In genomic region chr3:131357275-131357674, GRCh38 we compare ENCODE assay signal across 34 cellular contexts.
"Had no signal": no experiment of that assay in that cellular context is flagged by ENCODE, and none has a peak within 500 bp of the region (broad histone marks: within the 10 kb centered on the region; RNA-seq: fewer than 3 reads in every experiment).

No MANE protein-coding gene starts in this region.

- FAIRE-seq: astrocyte, bronchial epithelial cell had no signal

- H3K4me1 ChIP-seq: breast epithelium had no signal

- ATAC-seq: activated naive CD4-positive, alpha-beta T cell treated with anti-CD3 and anti-CD28 coated beads, Interleukin-2, amount 50 U/mL, for 72 hours; activated naive CD8-positive, alpha-beta T cell treated with anti-CD3 and anti-CD28 coated beads, Interleukin-2, amount 50 U/mL, for 24 hours; activated T-cell treated with anti-CD3 and anti-CD28 coated beads, Interleukin-2, amount 50 U/mL, for 4 hours; activated T-cell treated with anti-CD3 and anti-CD28 coated beads, Interleukin-2, amount 50 U/mL, for 72 hours; activated T-helper 17 cell treated with anti-CD3 and anti-CD28 coated beads, Interleukin-2, amount 50 U/mL, for 72 hours; body of pancreas had no signal

- H3K36me3 ChIP-seq: adrenal gland, ascending aorta, brain microvascular endothelial cell, breast epithelium, cardiac muscle cell had no signal

- H3K27ac ChIP-seq: adrenal gland, ascending aorta, body of pancreas, brain microvascular endothelial cell, breast epithelium, cardiac muscle cell had no signal

- H3K27me3 ChIP-seq: adrenal gland, ascending aorta, body of pancreas, brain microvascular endothelial cell, breast epithelium, cardiac muscle cell had no signal

- H3K4me3 ChIP-seq: adrenal gland, ascending aorta, body of pancreas, breast epithelium, cardiac muscle cell had no signal

- H3K9me3 ChIP-seq: adrenal gland, ascending aorta, body of pancreas, breast epithelium had no signal

- DNase-seq: activated effector memory CD4-positive, alpha-beta T cell treated with anti-CD3 and anti-CD28 coated beads, Interleukin-2, amount 50 U/mL, for 16 hours; activated effector memory CD4-positive, alpha-beta T cell treated with Interleukin-2 at 50 U/mL for 16 hours; activated gamma-delta T cell; activated gamma-delta T cell treated with Interleukin-2 at 50 U/mL for 16 hours; activated naive CD4-positive, alpha-beta T cell; activated naive CD4-positive, alpha-beta T cell treated with anti-CD3 and anti-CD28 coated beads for 36 hours; activated naive CD4-positive, alpha-beta T cell treated with anti-CD3 and anti-CD28 coated beads, Interleukin-2, amount 10 ng/mL, durations not matched to agents 7 days and 5 days; activated naive CD4-positive, alpha-beta T cell treated with anti-CD3 and anti-CD28 coated beads, Interleukin-2, amount 50 U/mL, for 16 hours; activated naive CD4-positive, alpha-beta T cell treated with Interleukin-2 at 50 U/mL for 16 hours; activated naive CD8-positive, alpha-beta T cell treated with anti-CD3 and anti-CD28 coated beads for 36 hours; activated naive CD8-positive, alpha-beta T cell treated with anti-CD3 and anti-CD28 coated beads, Interleukin-2, amount 10 ng/mL, durations not matched to agents 7 days and 5 days; activated naive CD8-positive, alpha-beta T cell treated with anti-CD3 and anti-CD28 coated beads, Interleukin-2, amount 50 U/mL, for 24 hours; activated T-cell treated with anti-CD3 and anti-CD28 coated beads, Interleukin-2, amount 50 U/mL, for 1 hour; activated T-cell treated with anti-CD3 and anti-CD28 coated beads, Interleukin-2, amount 50 U/mL, for 24 hours; activated T-cell treated with anti-CD3 and anti-CD28 coated beads, Interleukin-2, amount 50 U/mL, for 4 hours; activated T-cell treated with anti-CD3 and anti-CD28 coated beads, Interleukin-2, amount 50 U/mL, for 48 hours; activated T-cell treated with anti-CD3 and anti-CD28 coated beads, Interleukin-2, amount 50 U/mL, for 72 hours; adrenal gland; amniotic stem cell; amygdala; anterior cingulate cortex; aorta; body of pancreas; brain microvascular endothelial cell; caudate nucleus; central memory CD4-positive, alpha-beta T cell; cerebellar nuclear complex had no signal
